14 cellular contexts compared by ENCODE assay signal in the genomic region with DNA sequence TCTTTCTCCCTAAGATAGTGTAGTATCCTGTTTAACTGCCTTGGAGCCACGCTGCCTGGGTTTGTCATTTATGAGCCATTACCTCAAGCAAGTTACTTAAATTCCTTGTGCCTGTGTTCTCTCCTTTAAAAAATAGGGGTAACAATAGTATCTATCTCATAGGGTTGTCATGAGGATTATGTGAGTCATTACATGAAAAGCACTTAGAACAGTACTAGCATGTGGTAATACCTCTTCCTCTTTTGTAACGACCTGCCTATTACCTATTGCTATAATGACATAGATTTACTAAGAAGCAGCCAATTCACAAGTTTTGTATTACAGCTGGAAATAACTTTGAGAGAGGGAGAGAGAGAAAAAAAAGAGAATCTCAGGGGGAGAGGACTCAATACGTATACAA.
DNase-seq lines count a peak whose midpoint lies in the region; ATAC-seq lines count a peak whose summit lies in the region.
"Had no signal": no experiment of that assay in that cellular context is flagged by ENCODE, and none has a peak within 500 bp of the region (broad histone marks: within the 10 kb centered on the region; RNA-seq: fewer than 3 reads in every experiment).

No MANE protein-coding gene starts in this region.

- DNase-seq in OCI-M1 (lab: John Stamatoyannopoulos, UW) (peak; percentile 12), NCI-H1092 (lab: John Stamatoyannopoulos, UW) (no peak), H4 (ENCODE audit: low spot score) (no peak)
- no peak for DNase-seq in activated CD8-positive, alpha-beta memory T cell treated with anti-CD3 and anti-CD28 coated beads for 24 hours
- DNase-seq: activated CD4-positive, alpha-beta memory T cell treated with anti-CD3 and anti-CD28 coated beads, Interleukin-2, amount 10 ng/mL, durations not matched to agents 7 days and 5 days; EL; IMR-90; lower lobe of right lung; NCI-H446 treated with DMSO at 0.1 percent for 48 hours; transverse colon had no signal

- ATAC-seq in GM18499 (IDR thresholded peaks at IDR 0.05; ENCODE audit: insufficient read depth, unreplicated experiment) (peak; percentile 100), GM21381 (IDR thresholded peaks at IDR 0.05; ENCODE audit: unreplicated experiment) (peak; percentile 80), HG03135 (IDR thresholded peaks at IDR 0.05; ENCODE audit: unreplicated experiment) (peak; percentile 100), GM21526 (IDR thresholded peaks at IDR 0.05; ENCODE audit: low FRiP score, unreplicated experiment) (no peak)
- ATAC-seq: lower lobe of right lung had no signal
